Comparison of ENCODE assay signal across 16 cellular contexts in genomic region chr16:56993204-56993603, GRCh38. TPM values are rescaled to one million over a fixed set of nuclear protein-coding genes. Genes with fewer than 3 reads are reported as not detected.
DNase-seq lines count a peak whose midpoint lies in the region.
"Had no signal": no experiment of that assay in that cellular context is flagged by ENCODE, and none has a peak within 500 bp of the region (broad histone marks: within the 10 kb centered on the region; RNA-seq: fewer than 3 reads in every experiment).

No MANE protein-coding gene starts in this region.

- DNase-seq in NCI-H526 (lab: John Stamatoyannopoulos, UW) (peak; percentile 24 to 30), NCI-H526 treated with DMSO at 0.1 percent for 48 hours (lab: John Stamatoyannopoulos, UW) (no peak), mesenchymal stem cell (no peak), activated gamma-delta T cell (lab: John Stamatoyannopoulos, UW) (no peak), GM03348 (ENCODE audit: low spot score) (no peak), DMS153 treated with DMSO at 0.1 percent for 48 hours (lab: John Stamatoyannopoulos, UW; ENCODE audit: unreplicated experiment) (no peak)
- DNase-seq: 8988T; hippocampal formation; left colon; NCI-H2081 treated with DMSO at 0.1 percent for 48 hours; pancreas; stimulated activated CD4-positive, alpha-beta T cell treated with anti-CD3 and anti-CD28 coated beads, Interleukin-4, amount 100 ng/mL, for 1 hour; transverse colon had no signal

- H3K27ac Mint-ChIP-seq in IgD-negative memory B cell = peak overlapping the region; percentile 43 to 95 (median 83)
- H3K27ac Mint-ChIP-seq in activated naive CD8-positive, alpha-beta T cell = peak overlapping the region; percentile 93

- H3K4me1 Mint-ChIP-seq in IgD-negative memory B cell = peaks cover 50 to 54% (median 54%) of the 10 kb centered on the region in 3 donors
- peaks cover 66% of the 10 kb centered on the region for H3K4me1 Mint-ChIP-seq in activated naive CD8-positive, alpha-beta T cell (ENCODE audit: low read depth)

- no peak overlapping the region for H3K4me2 ChIP-seq in mesenchymal stem cell (ENCODE audit: low read length, poor library complexity, severe bottlenecking)

- H3K36me3 ChIP-seq in mesenchymal stem cell (ENCODE audit: control insufficient read depth in 1 of 2, insufficient read depth in 2 of 2, low read depth in 1 of 2, low read length in 2 of 2) = peaks cover 0 to 28% of the 10 kb centered on the region in 2 experiments
- H3K36me3 ChIP-seq: pancreas, transverse colon had no signal

- H3K4me3 ChIP-seq in mesenchymal stem cell (ENCODE audit: insufficient read depth in 1 of 2, low read depth in 1 of 2, low read length in 2 of 2) = peak overlapping the region in 1 of 2 experiments; percentile 14
- H3K4me3 ChIP-seq: pancreas, transverse colon had no signal

- no peak overlapping the region for H2AK5ac ChIP-seq in mesenchymal stem cell (ENCODE audit: low read length, severe bottlenecking)

- H3K36me3 Mint-ChIP-seq in IgD-negative memory B cell = peaks cover 7% of the 10 kb centered on the region
- peaks cover 38% of the 10 kb centered on the region for H3K36me3 Mint-ChIP-seq in activated naive CD8-positive, alpha-beta T cell

- H4K8ac ChIP-seq in mesenchymal stem cell (ENCODE audit: low read length) = no peak overlapping the region

- H3K23ac ChIP-seq in mesenchymal stem cell (ENCODE audit: low read length in 2 of 2) = no peak overlapping the region

- no peaks in the 10 kb centered on the region for H3K27me3 Mint-ChIP-seq in IgD-negative memory B cell
- no peaks in the 10 kb centered on the region for H3K27me3 Mint-ChIP-seq in activated naive CD8-positive, alpha-beta T cell

- H3K14ac ChIP-seq in mesenchymal stem cell (ENCODE audit: low read length in 2 of 2) = no peak overlapping the region

- no peak overlapping the region for H3K4ac ChIP-seq in mesenchymal stem cell (ENCODE audit: low read depth in 1 of 2, low read length in 2 of 2)

- H3K27ac ChIP-seq in mesenchymal stem cell (ENCODE audit: low read length, poor library complexity, severe bottlenecking) = no peak overlapping the region
- H3K27ac ChIP-seq: pancreas, VCaP had no signal

- H2AFZ ChIP-seq in mesenchymal stem cell (ENCODE audit: low read depth, low read length) = no peak overlapping the region

- no peaks in the 10 kb centered on the region for H3K79me1 ChIP-seq in mesenchymal stem cell (replicated peaks; ENCODE audit: low read length, poor library complexity, severe bottlenecking)

- H2BK15ac ChIP-seq in mesenchymal stem cell (ENCODE audit: low read depth, poor library complexity, severe bottlenecking) = no peak overlapping the region

- H3K18ac ChIP-seq in mesenchymal stem cell (ENCODE audit: low read depth in 1 of 2, low read length in 2 of 2) = no peak overlapping the region

- H3K9me3 Mint-ChIP-seq in IgD-negative memory B cell = no peaks in the 10 kb centered on the region
- no peaks in the 10 kb centered on the region for H3K9me3 Mint-ChIP-seq in activated naive CD8-positive, alpha-beta T cell (ENCODE audit: low read depth)

- no peak overlapping the region for H4K91ac ChIP-seq in mesenchymal stem cell (ENCODE audit: low read length)

- no peak overlapping the region for H2BK120ac ChIP-seq in mesenchymal stem cell (ENCODE audit: low read depth, low read length)

- no peaks in the 10 kb centered on the region for H3K9me3 ChIP-seq in mesenchymal stem cell (ENCODE audit: control insufficient read depth, low read length)
- H3K9me3 ChIP-seq: pancreas, transverse colon had no signal

- H3K27me3 ChIP-seq in mesenchymal stem cell (ENCODE audit: control insufficient read depth in 1 of 2, insufficient read depth in 1 of 2, low read length in 2 of 2) = no peaks in the 10 kb centered on the region
- H3K27me3 ChIP-seq: pancreas, transverse colon had no signal

- peaks cover 11% of the 10 kb centered on the region for H3K4me1 ChIP-seq in mesenchymal stem cell (ENCODE audit: control insufficient read depth, insufficient read depth, low read depth, low read length)

- H2BK12ac ChIP-seq in mesenchymal stem cell (ENCODE audit: low read length in 2 of 2) = no peak overlapping the region

- H3K4me3 Mint-ChIP-seq in IgD-negative memory B cell = peak overlapping the region; percentile 46 to 87 (median 80)
- H3K4me3 Mint-ChIP-seq in activated naive CD8-positive, alpha-beta T cell = peak overlapping the region; percentile 96

- 64% methylated on average over 1 of the region's 2 CpGs for WGBS in mesenchymal stem cell

- peak overlapping the region; percentile 11 for H3K9ac ChIP-seq in mesenchymal stem cell (ENCODE audit: low read length)

- no peak overlapping the region for H2BK5ac ChIP-seq in mesenchymal stem cell (ENCODE audit: low read depth, low read length, poor library complexity, severe bottlenecking)

RNA-seq across cellular contexts. Expression of gene NLRC5, which starts 3.8 kb away (rescaled TPM):
- 134 TPM for polyA plus RNA-seq in IgD-negative memory B cell
- polyA plus RNA-seq in mesenchymal stem cell (2013, experiment 1 of 2) = 10.4 TPM
- 10.5 TPM for polyA plus RNA-seq in mesenchymal stem cell (2013, experiment 2 of 2)

RNA-seq across cellular contexts. Expression of gene CETP, which starts 31.5 kb away (rescaled TPM):
- 0.79 TPM for polyA plus RNA-seq in IgD-negative memory B cell
- not detected for polyA plus RNA-seq in mesenchymal stem cell (2013, experiment 1 of 2)
- polyA plus RNA-seq in mesenchymal stem cell (2013, experiment 2 of 2) = 0.03 TPM

Comparison
In these comparisons a context has a peak if more than half of its experiments do, and no peak if none do; other contexts are left out.
1. DNase-seq: peak in NCI-H526 (2 of 2); none in NCI-H526 treated with DMSO at 0.1 percent for 48 hours (single experiment), mesenchymal stem cell (single experiment), activated gamma-delta T cell (single experiment), GM03348 (single experiment) and DMS153 treated with DMSO at 0.1 percent for 48 hours (single experiment).